Comparison of ENCODE assay signal across 30 cellular contexts in the genomic region with DNA sequence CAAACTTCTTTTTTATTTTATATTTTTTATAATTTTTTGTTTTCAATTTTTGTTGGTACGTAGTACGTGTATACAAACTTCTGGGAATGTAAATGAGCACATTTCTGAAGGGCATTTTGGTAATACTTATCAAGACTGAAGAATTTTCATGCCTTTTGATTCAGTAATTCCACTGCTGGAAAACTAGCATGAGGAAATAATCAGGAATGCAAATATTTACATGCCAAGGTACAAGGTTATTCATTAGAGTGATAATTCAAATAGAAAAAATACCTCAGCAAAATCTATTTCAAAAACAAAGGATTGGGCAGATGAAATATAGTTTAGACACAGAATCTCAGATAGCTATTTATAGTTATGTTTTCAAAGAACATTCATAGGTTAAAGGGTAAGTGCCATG.
DNase-seq lines count a peak whose midpoint lies in the region; ATAC-seq and TF ChIP-seq lines count a peak whose summit lies in the region.
"Had no signal": no experiment of that assay in that cellular context is flagged by ENCODE, and none has a peak within 500 bp of the region (broad histone marks: within the 10 kb centered on the region; RNA-seq: fewer than 3 reads in every experiment).

No MANE protein-coding gene starts in this region.

- H3K79me2 ChIP-seq in fibroblast of lung (ENCODE audit: control insufficient read depth, insufficient read depth, low read length), result no peaks in the 10 kb centered on the region

- H3K4me3 ChIP-seq in SJSA1 (no peak overlapping the region), fibroblast of lung (replicated peaks in 1 of 4; ENCODE audit: control extremely low read depth in 1 of 4, insufficient read depth in 1 of 4, low read depth in 3 of 4, low read length in 4 of 4) (no peak overlapping the region), mesenchymal stem cell (ENCODE audit: insufficient read depth in 1 of 2, low read depth in 1 of 2, low read length in 2 of 2) (no peak overlapping the region)
- H3K4me3 ChIP-seq: GM12878, ovary, SJCRH30, smooth muscle cell, stomach, tibial artery had no signal

- no peaks in the 10 kb centered on the region for H4K20me1 ChIP-seq in fibroblast of lung (ENCODE audit: control insufficient read depth, extremely low read depth, insufficient read depth, low read length)

- H3K23ac ChIP-seq in mesenchymal stem cell (ENCODE audit: low read length in 2 of 2), result no peak overlapping the region

- H4K91ac ChIP-seq in mesenchymal stem cell (ENCODE audit: low read length), result no peak overlapping the region

- H3K27me3 Mint-ChIP-seq in activated CD4-positive, alpha-beta memory T cell treated with anti-CD3 and anti-CD28 coated beads for 36 hours, result no peaks in the 10 kb centered on the region
- H3K27me3 Mint-ChIP-seq: activated CD4-positive, alpha-beta memory T cell treated with anti-CD3 and anti-CD28 coated beads, Interleukin-2, amount 10 ng/mL, durations not matched to agents 7 days and 5 days; activated naive CD4-positive, alpha-beta T cell treated with anti-CD3 and anti-CD28 coated beads, Interleukin-2, amount 50 U/mL, for 24 hours; activated T-helper 17 cell treated with anti-CD3 and anti-CD28 coated beads, Interleukin-2, amount 50 U/mL, for 72 hours; dendritic cell treated with granulocyte-macrophage colony-stimulating factor and Interleukin-4, amounts not matched to agents 40 ng/mL and 50 ng/mL, for 4 days had no signal

- H2AFZ ChIP-seq in fibroblast of lung (ENCODE audit: low read length) (no peak overlapping the region), mesenchymal stem cell (ENCODE audit: low read depth, low read length) (no peak overlapping the region)

- no peaks in the 10 kb centered on the region for H3K4me1 Mint-ChIP-seq in activated CD4-positive, alpha-beta memory T cell treated with anti-CD3 and anti-CD28 coated beads for 36 hours (ENCODE audit: low read depth)
- H3K4me1 Mint-ChIP-seq: activated CD4-positive, alpha-beta memory T cell treated with anti-CD3 and anti-CD28 coated beads, Interleukin-2, amount 10 ng/mL, durations not matched to agents 7 days and 5 days; activated naive CD4-positive, alpha-beta T cell treated with anti-CD3 and anti-CD28 coated beads, Interleukin-2, amount 50 U/mL, for 24 hours; activated T-helper 17 cell treated with anti-CD3 and anti-CD28 coated beads, Interleukin-2, amount 50 U/mL, for 72 hours; nephron progenitor cell had no signal

- H3K36me3 ChIP-seq in SJSA1, result no peaks in the 10 kb centered on the region
- H3K36me3 ChIP-seq in fibroblast of lung (ENCODE audit: control insufficient read depth, insufficient read depth, low read length), result no peaks in the 10 kb centered on the region
- peaks cover 0 to 14% of the 10 kb centered on the region in 2 experiments for H3K36me3 ChIP-seq in mesenchymal stem cell (ENCODE audit: control insufficient read depth in 1 of 2, insufficient read depth in 2 of 2, low read depth in 1 of 2, low read length in 2 of 2)
- H3K36me3 ChIP-seq: ovary had no signal

- peaks cover 11% of the 10 kb centered on the region for H3K36me3 Mint-ChIP-seq in activated CD4-positive, alpha-beta memory T cell treated with anti-CD3 and anti-CD28 coated beads for 36 hours

- intact Hi-C loops in activated CD4-positive, alpha-beta memory T cell treated with anti-CD3 and anti-CD28 coated beads for 36 hours (cut with micrococcal nuclease), result no loop called here

- no peak overlapping the region for H3K27ac Mint-ChIP-seq in activated CD4-positive, alpha-beta memory T cell treated with anti-CD3 and anti-CD28 coated beads for 36 hours
- H3K27ac Mint-ChIP-seq: activated CD4-positive, alpha-beta memory T cell treated with anti-CD3 and anti-CD28 coated beads, Interleukin-2, amount 10 ng/mL, durations not matched to agents 7 days and 5 days; activated naive CD4-positive, alpha-beta T cell treated with anti-CD3 and anti-CD28 coated beads, Interleukin-2, amount 50 U/mL, for 24 hours; activated T-helper 17 cell treated with anti-CD3 and anti-CD28 coated beads, Interleukin-2, amount 50 U/mL, for 72 hours; dendritic cell treated with granulocyte-macrophage colony-stimulating factor and Interleukin-4, amounts not matched to agents 40 ng/mL and 50 ng/mL, for 4 days; nephron progenitor cell had no signal

- ATAC-seq in GM18873 (IDR thresholded peaks at IDR 0.05; ENCODE audit: low FRiP score, unreplicated experiment) (no peak), HG03139 (IDR thresholded peaks at IDR 0.05; ENCODE audit: unreplicated experiment) (no peak)
- ATAC-seq: activated T-helper 17 cell treated with anti-CD3 and anti-CD28 coated beads, Interleukin-2, amount 50 U/mL, for 72 hours; GM12878 had no signal

- POLR2A ChIA-PET in activated CD4-positive, alpha-beta memory T cell treated with anti-CD3 and anti-CD28 coated beads for 36 hours (lab: Charles Lee), result no interaction called here

- CTCF ChIA-PET in activated CD4-positive, alpha-beta memory T cell treated with anti-CD3 and anti-CD28 coated beads for 36 hours (lab: Charles Lee), result no interaction called here

- no peak overlapping the region for H3K4ac ChIP-seq in mesenchymal stem cell (ENCODE audit: low read depth in 1 of 2, low read length in 2 of 2)

- H2AK5ac ChIP-seq in mesenchymal stem cell (ENCODE audit: low read length, severe bottlenecking), result no peak overlapping the region

- H2BK5ac ChIP-seq in mesenchymal stem cell (ENCODE audit: low read depth, low read length, poor library complexity, severe bottlenecking), result no peak overlapping the region

- H3K14ac ChIP-seq in mesenchymal stem cell (ENCODE audit: low read length in 2 of 2), result no peak overlapping the region

- H3K4me1 ChIP-seq in SJSA1 (replicated peaks) (peaks cover 16% of the 10 kb centered on the region), fibroblast of lung (ENCODE audit: control insufficient read depth, extremely low read depth, insufficient read depth, low read length) (no peaks in the 10 kb centered on the region), mesenchymal stem cell (ENCODE audit: control insufficient read depth, insufficient read depth, low read depth, low read length) (no peaks in the 10 kb centered on the region)
- H3K4me1 ChIP-seq: SJCRH30, tibial artery had no signal

- no peak overlapping the region for H3K18ac ChIP-seq in mesenchymal stem cell (ENCODE audit: low read depth in 1 of 2, low read length in 2 of 2)

- no peak overlapping the region for H2BK12ac ChIP-seq in mesenchymal stem cell (ENCODE audit: low read length in 2 of 2)

- TF ChIP-seq CTCF in fibroblast of lung (conservative IDR thresholded peaks at IDR 0.05 in 1 of 2, IDR thresholded peaks at IDR 0.05 in 1 of 2; ENCODE audit: low read depth in 1 of 2, low read length in 2 of 2), result no peak

- H3K27ac ChIP-seq in SJSA1 (peak overlapping the region; percentile 33), fibroblast of lung (ENCODE audit: insufficient read depth, low read length) (no peak overlapping the region), mesenchymal stem cell (ENCODE audit: low read length, poor library complexity, severe bottlenecking) (no peak overlapping the region)
- H3K27ac ChIP-seq: ovary, SJCRH30, tibial artery had no signal

- WGBS in mesenchymal stem cell, result 21% methylated on average over 2 of the region's 2 CpGs

- H3K27me3 ChIP-seq in SJSA1 (replicated peaks) (no peaks in the 10 kb centered on the region), fibroblast of lung (ENCODE audit: control insufficient read depth, insufficient read depth, low read length) (no peaks in the 10 kb centered on the region), mesenchymal stem cell (ENCODE audit: control insufficient read depth in 1 of 2, insufficient read depth in 1 of 2, low read length in 2 of 2) (no peaks in the 10 kb centered on the region)
- H3K27me3 ChIP-seq: ovary, SJCRH30, stomach, tibial artery had no signal

- no peaks in the 10 kb centered on the region for H3K9me3 Mint-ChIP-seq in activated CD4-positive, alpha-beta memory T cell treated with anti-CD3 and anti-CD28 coated beads for 36 hours
- H3K9me3 Mint-ChIP-seq: activated CD4-positive, alpha-beta memory T cell treated with anti-CD3 and anti-CD28 coated beads, Interleukin-2, amount 10 ng/mL, durations not matched to agents 7 days and 5 days; activated naive CD4-positive, alpha-beta T cell treated with anti-CD3 and anti-CD28 coated beads, Interleukin-2, amount 50 U/mL, for 24 hours; activated T-helper 17 cell treated with anti-CD3 and anti-CD28 coated beads, Interleukin-2, amount 50 U/mL, for 72 hours; dendritic cell treated with granulocyte-macrophage colony-stimulating factor and Interleukin-4, amounts not matched to agents 40 ng/mL and 50 ng/mL, for 4 days; nephron progenitor cell had no signal

- H3K79me1 ChIP-seq in mesenchymal stem cell (replicated peaks; ENCODE audit: low read length, poor library complexity, severe bottlenecking), result no peaks in the 10 kb centered on the region

- H3K4me2 ChIP-seq in fibroblast of lung (ENCODE audit: extremely low read depth, insufficient read depth, low read length) (no peak overlapping the region), mesenchymal stem cell (ENCODE audit: low read length, poor library complexity, severe bottlenecking) (no peak overlapping the region)

- no peak overlapping the region for H2BK120ac ChIP-seq in mesenchymal stem cell (ENCODE audit: low read depth, low read length)

- H3K9me3 ChIP-seq in SJSA1 (replicated peaks) (no peaks in the 10 kb centered on the region), fibroblast of lung (ENCODE audit: control insufficient read depth, insufficient read depth, low read depth, low read length) (no peaks in the 10 kb centered on the region), mesenchymal stem cell (ENCODE audit: control insufficient read depth, low read length) (no peaks in the 10 kb centered on the region)
- H3K9me3 ChIP-seq: ovary, SJCRH30, stomach, tibial artery had no signal

- no peak overlapping the region for H3K4me3 Mint-ChIP-seq in activated CD4-positive, alpha-beta memory T cell treated with anti-CD3 and anti-CD28 coated beads for 36 hours
- H3K4me3 Mint-ChIP-seq: activated CD4-positive, alpha-beta memory T cell treated with anti-CD3 and anti-CD28 coated beads, Interleukin-2, amount 10 ng/mL, durations not matched to agents 7 days and 5 days; activated naive CD4-positive, alpha-beta T cell treated with anti-CD3 and anti-CD28 coated beads, Interleukin-2, amount 50 U/mL, for 24 hours; activated T-helper 17 cell treated with anti-CD3 and anti-CD28 coated beads, Interleukin-2, amount 50 U/mL, for 72 hours; dendritic cell treated with granulocyte-macrophage colony-stimulating factor and Interleukin-4, amounts not matched to agents 40 ng/mL and 50 ng/mL, for 4 days; nephron progenitor cell had no signal

- no peak overlapping the region for H4K8ac ChIP-seq in mesenchymal stem cell (ENCODE audit: low read length)

- H2BK15ac ChIP-seq in mesenchymal stem cell (ENCODE audit: low read depth, poor library complexity, severe bottlenecking), result no peak overlapping the region

- DNase-seq in EL (peak; percentile 4), SJSA1 (ENCODE audit: low read depth in 1 of 2, low spot score in 2 of 2) (peak in 1 of 2 experiments; percentile 44), fibroblast of lung (ENCODE audit: low read depth in 2 of 2) (peak; percentile 37 to 55), mesenchymal stem cell (peak; percentile 58), NCI-H1417 treated with DMSO at 0.1 percent for 48 hours (lab: John Stamatoyannopoulos, UW) (no peak)
- no peak for DNase-seq in activated CD4-positive, alpha-beta memory T cell treated with anti-CD3 and anti-CD28 coated beads for 36 hours
- DNase-seq: activated CD4-positive, alpha-beta memory T cell treated with anti-CD3 and anti-CD28 coated beads, Interleukin-2, amount 10 ng/mL, durations not matched to agents 7 days and 5 days; activated CD8-positive, alpha-beta memory T cell treated with anti-CD3 and anti-CD28 coated beads, Interleukin-2, amount 50 U/mL, for 48 hours; anterior cingulate cortex; Calu3; central memory CD4-positive, alpha-beta T cell; mammary epithelial cell; NCI-H1105 treated with DMSO at 0.1 percent for 48 hours; NCI-H2029; nephron progenitor cell; ovary; retina; SJCRH30; stimulated activated CD4-positive, alpha-beta T cell treated with anti-CD3 and anti-CD28 coated beads, Interleukin-1b, Interleukin-23, amount 100 ng/mL, for 48 hours; stimulated activated CD8-positive, alpha-beta memory T cell treated with anti-CD3 and anti-CD28 coated beads, Interleukin-4, amount 100 ng/mL, for 48 hours; stomach; T-helper 1 cell; tibial artery had no signal

- no peak overlapping the region for H3K9ac ChIP-seq in fibroblast of lung (ENCODE audit: insufficient read depth, low read length)
- H3K9ac ChIP-seq in mesenchymal stem cell (ENCODE audit: low read length), result no peak overlapping the region

Comparison
In these comparisons a context has a peak if more than half of its experiments do, and no peak if none do; other contexts are left out.
1. DNase-seq: peak in EL (single experiment), fibroblast of lung (2 of 2) and mesenchymal stem cell (single experiment); none in NCI-H1417 treated with DMSO at 0.1 percent for 48 hours (single experiment) and activated CD4-positive, alpha-beta memory T cell treated with anti-CD3 and anti-CD28 coated beads for 36 hours (single experiment).